In the genomic region with DNA sequence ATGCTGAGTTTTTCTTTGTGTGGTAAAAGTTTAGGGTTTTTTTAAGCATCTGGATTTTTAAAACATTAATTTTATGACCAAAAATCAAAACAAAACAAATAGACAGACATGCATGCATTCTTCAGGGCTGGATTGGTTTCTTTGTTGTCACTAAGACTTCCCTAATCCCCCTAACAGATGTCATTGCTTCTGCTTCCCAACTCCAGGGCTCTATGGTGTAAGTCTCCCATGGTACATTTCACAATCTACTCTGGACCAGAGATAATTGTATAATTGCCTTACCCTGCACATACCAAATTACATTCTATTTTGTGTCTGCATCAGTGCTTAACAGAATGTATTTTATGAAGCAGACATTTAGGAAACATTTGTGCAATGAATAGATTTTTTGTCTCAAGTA, we compare ENCODE assay signal across 22 cellular contexts.
"Had no signal": no experiment of that assay in that cellular context is flagged by ENCODE, and none has a peak within 500 bp of the region (broad histone marks: within the 10 kb centered on the region; RNA-seq: fewer than 3 reads in every experiment).

No MANE protein-coding gene starts in this region.

- H3K4me1 Mint-ChIP-seq: activated naive CD4-positive, alpha-beta T cell treated with anti-CD3 and anti-CD28 coated beads, Interleukin-2, amount 50 U/mL, for 24 hours; mesothelial cell of epicardium; nephron had no signal

- H3K36me3 ChIP-seq: ascending aorta, brain microvascular endothelial cell, heart left ventricle, uterus had no signal

- DNase-seq: activated CD4-positive, alpha-beta T cell treated with anti-CD3 and anti-CD28 coated beads for 1 hour; activated gamma-delta T cell treated with Interleukin-2 at 50 U/mL for 16 hours; activated T-cell treated with anti-CD3 and anti-CD28 coated beads, Interleukin-2, amount 50 U/mL, for 1 hour; brain microvascular endothelial cell; dermis blood vessel endothelial cell; effector CD8-positive, alpha-beta T cell; heart left ventricle; left ventricle myocardium superior; mammary epithelial cell; right cardiac atrium; stimulated activated CD4-positive, alpha-beta T cell treated with anti-CD3 and anti-CD28 coated beads, Interleukin-12 subunit alpha, Interleukin-12 subunit beta, amount 100 ng/mL, for 4 hours; stimulated activated CD4-positive, alpha-beta T cell treated with anti-CD3 and anti-CD28 coated beads, Interleukin-4, amount 100 ng/mL, for 4 hours; stimulated activated naive CD8-positive, alpha-beta T cell treated with anti-CD3 and anti-CD28 coated beads, Interleukin-15, Interleukin-2, amounts not matched to agents 100 U/mL and 50 U/mL, for 24 hours; trophoblast cell; uterus had no signal

- H3K4me3 ChIP-seq: ascending aorta, heart left ventricle, uterus had no signal

- H3K27me3 ChIP-seq: ascending aorta, brain microvascular endothelial cell, heart left ventricle, uterus had no signal

- H3K27me3 Mint-ChIP-seq: activated naive CD4-positive, alpha-beta T cell treated with anti-CD3 and anti-CD28 coated beads, Interleukin-2, amount 50 U/mL, for 24 hours had no signal

- H3K27ac Mint-ChIP-seq: activated naive CD4-positive, alpha-beta T cell treated with anti-CD3 and anti-CD28 coated beads, Interleukin-2, amount 50 U/mL, for 24 hours; mesothelial cell of epicardium; nephron; T-helper 2 cell treated with Interferon-gamma antibody and Interleukin-4, amounts not matched to agents 5 μg/mL and 100 μg/mL, for 36 hours had no signal

- H3K4me3 Mint-ChIP-seq: activated naive CD4-positive, alpha-beta T cell treated with anti-CD3 and anti-CD28 coated beads, Interleukin-2, amount 50 U/mL, for 24 hours; mesothelial cell of epicardium; nephron; T-helper 2 cell treated with Interferon-gamma antibody and Interleukin-4, amounts not matched to agents 5 μg/mL and 100 μg/mL, for 36 hours had no signal

- H3K4me1 ChIP-seq: ascending aorta, heart left ventricle, parathyroid adenoma, uterus had no signal

- H3K9me3 ChIP-seq: ascending aorta, uterus had no signal

- ATAC-seq: esophagus mucosa; heart left ventricle; left ventricle myocardium superior; right cardiac atrium; stimulated activated naive CD8-positive, alpha-beta T cell treated with anti-CD3 and anti-CD28 coated beads, Interleukin-15, Interleukin-2, amounts not matched to agents 100 U/mL and 50 U/mL, for 24 hours had no signal

- H3K27ac ChIP-seq: ascending aorta, brain microvascular endothelial cell, heart left ventricle, parathyroid adenoma, uterus had no signal

- H3K9me3 Mint-ChIP-seq: nephron; T-helper 2 cell treated with Interferon-gamma antibody and Interleukin-4, amounts not matched to agents 5 μg/mL and 100 μg/mL, for 36 hours had no signal

- H3K36me3 Mint-ChIP-seq: activated naive CD4-positive, alpha-beta T cell treated with anti-CD3 and anti-CD28 coated beads, Interleukin-2, amount 50 U/mL, for 24 hours; mesothelial cell of epicardium had no signal
